ENCODE assay signal across 26 cellular contexts in genomic region chr7:43768894-43769272, GRCh38. TPM values are rescaled to one million over a fixed set of nuclear protein-coding genes. Genes with fewer than 3 reads are reported as not detected.
DNase-seq lines count a peak whose midpoint lies in the region; ATAC-seq, FAIRE-seq and TF ChIP-seq lines count a peak whose summit lies in the region.
"Had no signal": no experiment of that assay in that cellular context is flagged by ENCODE, and none has a peak within 500 bp of the region (broad histone marks: within the 10 kb centered on the region; RNA-seq: fewer than 3 reads in every experiment).

No MANE protein-coding gene starts in this region.

- H3K9ac ChIP-seq in K562 (ENCODE audit: insufficient read depth in 1 of 2, low read depth in 2 of 2, low read length in 2 of 2): peak overlapping the region in 1 of 2 experiments; percentile 56; a peak in 1 of 4 replicates

- H3K9me3 ChIP-seq in K562 (replicated peaks; ENCODE audit: control insufficient read depth, insufficient read depth, low read depth, low read length): no peaks in the 10 kb centered on the region

- CTCF ChIA-PET in K562 (lab: Yijun Ruan, JAX; ENCODE audit: low intra/inter-chr PET ratio): no interaction called here

- peaks cover 15% of the 10 kb centered on the region for H3K36me3 ChIP-seq in K562 (ENCODE audit: control insufficient read depth, insufficient read depth, low read length)

- no peak overlapping the region for H2AFZ ChIP-seq in K562 (ENCODE audit: low read depth, low read length)

- no peak for TF ChIP-seq EP300 in K562 (IDR thresholded peaks at IDR 0.05; ENCODE audit: low read length)

- peaks cover 34% of the 10 kb centered on the region for H3K4me1 Mint-ChIP-seq in activated T-cell treated with anti-CD3 and anti-CD28 coated beads, Interleukin-2, amount 50 U/mL, for 72 hours (ENCODE audit: low read depth)

- intact Hi-C loops in K562 (cut with micrococcal nuclease): loop anchor here (5.0 kb wide), 2 partner anchors 42 to 43 kb away; partner anchors contain the start of gene COA1

- peak overlapping the region; percentile 39; the same call in 1 of the 2 replicates for H3K4me2 ChIP-seq in K562 (ENCODE audit: insufficient read depth, low read length)

- no TSS peak for BruUV-seq in K562 (replicated peaks; lab: Mats Ljungman, UMichigan)

- WGBS in K562 (ENCODE audit: insufficient coverage, low coverage, missing lambda C conversion rate): 38% methylated on average over 3 of the region's 4 CpGs

- in situ Hi-C loops in K562 (cut with MboI): no loop called here

- no peaks in the 10 kb centered on the region for H3K9me3 Mint-ChIP-seq in activated T-cell treated with anti-CD3 and anti-CD28 coated beads, Interleukin-2, amount 50 U/mL, for 72 hours
- H3K9me3 Mint-ChIP-seq: CD8-positive, alpha-beta memory T cell had no signal

- ATAC-seq in activated CD4-positive, CD25-positive, alpha-beta regulatory T cell treated with anti-CD3 and anti-CD28 coated beads, Interleukin-2, amount 50 U/mL, for 24 hours: peak; percentile 32 to 63
- ATAC-seq in activated T-cell treated with anti-CD3 and anti-CD28 coated beads, Interleukin-2, amount 50 U/mL, for 72 hours (replicated peaks in 1 of 2): peak; percentile 76 to 79
- peak; percentile 11; the same call in 2 of the 3 replicates for ATAC-seq in K562

- FAIRE-seq in K562 (lab: Jason Lieb, UNC): no peak
- FAIRE-seq: GM18507 had no signal

- DNase-seq in activated CD4-positive, CD25-positive, alpha-beta regulatory T cell treated with anti-CD3 and anti-CD28 coated beads, Interleukin-2, amount 50 U/mL, for 72 hours: no peak
- no peak for DNase-seq in activated T-cell treated with anti-CD3 and anti-CD28 coated beads, Interleukin-2, amount 50 U/mL, for 72 hours
- DNase-seq in activated T-cell treated with anti-CD3 and anti-CD28 coated beads, Interleukin-2, amount 50 U/mL, for 48 hours: no peak
- DNase-seq in K562 (ENCODE audit: extremely low read depth in 1 of 4, low spot score in 3 of 4) (peak in 2 of 4 experiments; percentile 29 to 56), Ammon's horn (ENCODE audit: low spot score) (no peak), NCI-H1417 (lab: John Stamatoyannopoulos, UW) (no peak)
- peak; percentile 31 for DNase-seq in stimulated activated CD8-positive, alpha-beta memory T cell treated with anti-CD3 and anti-CD28 coated beads, Interleukin-4, amount 100 ng/mL, for 48 hours
- DNase-seq: C1 segment of cervical spinal cord; Calu3; CD8-positive, alpha-beta memory T cell; GDM1; GOT3; HCEC 1CT; KG1; NCI-H1092; NCI-H1436 treated with DMSO at 0.1 percent for 48 hours; NCI-H2029; NCI-H226; NCI-H510A treated with DMSO at 0.1 percent for 48 hours; NCI-H748 treated with DMSO at 0.1 percent for 48 hours; SHP77 treated with DMSO at 0.1 percent for 48 hours had no signal

- POLR2A ChIA-PET in K562 (lab: Yijun Ruan, JAX): interaction anchor here (0.7 to 3.3 kb wide), 3 partner anchors 10 to 38 kb away, joined by 3 to 13 read pairs (median 4); partner anchors contain the start of gene BLVRA

- no peak for TF ChIP-seq POLR2A in K562 (conservative IDR thresholded peaks at IDR 0.05)

- H3K79me2 ChIP-seq in K562 (ENCODE audit: control insufficient read depth, insufficient read depth, low read length): peaks cover 55% of the 10 kb centered on the region

- H3K4me3 ChIP-seq in K562: no peak overlapping the region

- TF ChIP-seq RAD21 in K562 (CRISPR knock-in tag; conservative IDR thresholded peaks at IDR 0.05 in 1 of 2, IDR thresholded peaks at IDR 0.05 in 1 of 2): no peak

- no peak for TF ChIP-seq CTCF in K562 (IDR thresholded peaks at IDR 0.05 in 2 of 3, conservative IDR thresholded peaks at IDR 0.05 in 1 of 3; ENCODE audit: insufficient read depth in 2 of 3, low read depth in 1 of 3, low read length in 3 of 3)

- no peaks in the 10 kb centered on the region for H3K27me3 Mint-ChIP-seq in activated T-cell treated with anti-CD3 and anti-CD28 coated beads, Interleukin-2, amount 50 U/mL, for 72 hours (ENCODE audit: low read depth)

- H3K9me1 ChIP-seq in K562 (ENCODE audit: control insufficient read depth, insufficient read depth, low read length): no peaks in the 10 kb centered on the region

- no peak overlapping the region for H3K27ac Mint-ChIP-seq in activated T-cell treated with anti-CD3 and anti-CD28 coated beads, Interleukin-2, amount 50 U/mL, for 72 hours

- no peak overlapping the region for H3K4me3 Mint-ChIP-seq in activated T-cell treated with anti-CD3 and anti-CD28 coated beads, Interleukin-2, amount 50 U/mL, for 72 hours
- H3K4me3 Mint-ChIP-seq: CD8-positive, alpha-beta memory T cell had no signal

- no peaks in the 10 kb centered on the region for H3K27me3 ChIP-seq in K562 (ENCODE audit: control insufficient read depth in 2 of 2, insufficient read depth in 2 of 2, low read length in 2 of 2)

- peak overlapping the region; percentile 41; the same call in 1 of the 3 replicates for H3K27ac ChIP-seq in K562 (ENCODE audit: extremely low read depth, low read depth, low read length)
- H3K27ac ChIP-seq: 22Rv1, HL-60, RWPE1 had no signal

- H3K4me1 ChIP-seq in K562 (replicated peaks in 1 of 2; ENCODE audit: control insufficient read depth in 2 of 2, insufficient read depth in 2 of 2, low read length in 2 of 2): peaks cover 45 to 55% of the 10 kb centered on the region in 2 experiments

- H4K20me1 ChIP-seq in K562 (replicated peaks; ENCODE audit: control insufficient read depth, insufficient read depth, low read length): 0 out of 2 replicates have a peak, but pooled peaks cover 3% of the 10 kb centered on the region

- no peaks in the 10 kb centered on the region for H3K36me3 Mint-ChIP-seq in activated T-cell treated with anti-CD3 and anti-CD28 coated beads, Interleukin-2, amount 50 U/mL, for 72 hours (ENCODE audit: insufficient read depth in 2 of 2)

TF ChIP-seq in K562, 482 proteins besides CTCF, POLR2A, EP300 and RAD21 (continues in another document):
- peak; percentile 68; the same call in 1 of the 2 replicates for TF ChIP-seq DPF2 (IDR thresholded peaks at IDR 0.05)
- TF ChIP-seq NR1H2 (CRISPR knock-in tag; IDR thresholded peaks at IDR 0.05): no peak
- peak; percentile 81 for TF ChIP-seq ADNP (tag; IDR thresholded peaks at IDR 0.05)
- TF ChIP-seq TCF7 (IDR thresholded peaks at IDR 0.05; ENCODE audit: borderline replicate concordance): no peak
- TF ChIP-seq ATF1 (CRISPR knock-in tag; IDR thresholded peaks at IDR 0.05): no peak
- TF ChIP-seq ATF1 (tag; IDR thresholded peaks at IDR 0.05): peak; percentile 71
- TF ChIP-seq RCOR1 (IDR thresholded peaks at IDR 0.05; ENCODE audit: borderline replicate concordance in 1 of 2, low read depth in 2 of 2, low read length in 2 of 2): peak in 1 of 2 experiments; percentile 74; a peak in 1 of 4 replicates

RNA-seq across cellular contexts. Expression of gene BLVRA, which starts 10.4 kb away (rescaled TPM):
- 10 to 100 TPM; 29.8 to 36.1 TPM for total RNA-seq in activated T-cell treated with anti-CD3 and anti-CD28 coated beads, Interleukin-2, amount 50 U/mL, for 72 hours
- 13.8 and 14.5 TPM in 2 replicates for total RNA-seq in K562 (2011; cell fraction: chromatin; rRNA removed; ENCODE audit: low replicate concordance)
- 9.5 and 15.5 TPM in 2 replicates for total RNA-seq in K562 (2011; cell fraction: nucleolus; rRNA removed)
- 13.6 and 14.7 TPM in 2 replicates for total RNA-seq in K562 (2011; cell fraction: nucleoplasm; rRNA removed)
- total RNA-seq in K562 (2014; rRNA removed) (48.2 and 59.6 TPM in 2 replicates), K562 (2014; rRNA removed; fragmentation: Illumina TruSeq; extraction: Trizol) (54.4 and 54.8 TPM in 2 replicates), K562 (2015; rRNA removed; fragmentation: Illumina TruSeq; extraction: Trizol) (48.3 and 48.5 TPM in 2 replicates), K562 (2021) (50.9 and 56.6 TPM in 2 replicates)
- polyA plus RNA-seq in K562 (2011; rRNA removed) (52.5 and 61.5 TPM in 2 replicates), K562 (2014; fragmentation: Illumina TruSeq; extraction: Trizol) (64.2 and 69.0 TPM in 2 replicates), K562 (2014; fragmentation: Nextera tagmentation; extraction: Ambion mirVana) (100 to 1,000 TPM; 125 to 147 TPM), K562 (2014; rRNA removed) (77.7 and 79.7 TPM in 2 replicates)
- 29.0 and 42.5 TPM in 2 replicates for polyA plus RNA-seq in K562 (2011; cell fraction: cytosol; rRNA removed)
- 11.2 and 19.2 TPM in 2 replicates for polyA plus RNA-seq in K562 (2011; cell fraction: nucleus; rRNA removed)
- polyA plus RNA-seq in K562 (2012): 79.1 and 113 TPM in 2 replicates
- 36.3 and 37.4 TPM in 2 replicates for polyA minus RNA-seq in K562 (2011; rRNA and poly(A)+ RNA removed)
- 20.9 and 23.4 TPM in 2 replicates for polyA minus RNA-seq in K562 (2011; cell fraction: cytosol; rRNA and poly(A)+ RNA removed)
- 6.1 and 10.4 TPM in 2 replicates for polyA minus RNA-seq in K562 (2011; cell fraction: nucleus; rRNA and poly(A)+ RNA removed)

RNA-seq across cellular contexts. Expression of gene COA1, which starts 39.6 kb away (rescaled TPM):
- 100 to 1,000 TPM in 1 of 2 donors, 10 to 100 TPM in 1; 85.4 to 106 TPM for total RNA-seq in activated T-cell treated with anti-CD3 and anti-CD28 coated beads, Interleukin-2, amount 50 U/mL, for 72 hours
- total RNA-seq in K562 (2011; cell fraction: chromatin; rRNA removed; ENCODE audit: low replicate concordance): 181 and 261 TPM in 2 replicates
- 81.2 and 117 TPM in 2 replicates for total RNA-seq in K562 (2011; cell fraction: nucleolus; rRNA removed)
- total RNA-seq in K562 (2011; cell fraction: nucleoplasm; rRNA removed): 236 and 385 TPM in 2 replicates
- total RNA-seq in K562 (2014; rRNA removed) (105 and 109 TPM in 2 replicates), K562 (2014; rRNA removed; fragmentation: Illumina TruSeq; extraction: Trizol) (197 TPM in 2 replicates), K562 (2015; rRNA removed; fragmentation: Illumina TruSeq; extraction: Trizol) (130 and 143 TPM in 2 replicates), K562 (2021) (137 and 149 TPM in 2 replicates)
- polyA plus RNA-seq in K562 (2011; rRNA removed) (98.9 and 105 TPM in 2 replicates), K562 (2014; fragmentation: Illumina TruSeq; extraction: Trizol) (190 and 215 TPM in 2 replicates), K562 (2014; fragmentation: Nextera tagmentation; extraction: Ambion mirVana) (100 to 1,000 TPM; 432 to 463 TPM), K562 (2014; rRNA removed) (181 and 203 TPM in 2 replicates)
- 79.1 and 145 TPM in 2 replicates for polyA plus RNA-seq in K562 (2011; cell fraction: cytosol; rRNA removed)
- 90.7 and 107 TPM in 2 replicates for polyA plus RNA-seq in K562 (2011; cell fraction: nucleus; rRNA removed)
- polyA plus RNA-seq in K562 (2012): 163 and 167 TPM in 2 replicates
- polyA minus RNA-seq in K562 (2011; rRNA and poly(A)+ RNA removed): 110 and 121 TPM in 2 replicates
- 39.2 and 42.5 TPM in 2 replicates for polyA minus RNA-seq in K562 (2011; cell fraction: cytosol; rRNA and poly(A)+ RNA removed)
- polyA minus RNA-seq in K562 (2011; cell fraction: nucleus; rRNA and poly(A)+ RNA removed): 60.6 and 89.1 TPM in 2 replicates

Comparison
In these comparisons a context has a peak if more than half of its experiments do, and no peak if none do; other contexts are left out.
1. ATAC-seq: peak in every context shown above with its lines; median percentile 78 in activated T-cell treated with anti-CD3 and anti-CD28 coated beads, Interleukin-2, amount 50 U/mL, for 72 hours; 48 in activated CD4-positive, CD25-positive, alpha-beta regulatory T cell treated with anti-CD3 and anti-CD28 coated beads, Interleukin-2, amount 50 U/mL, for 24 hours; 11 in K562.